Comparison of ENCODE assay signal across 8 cellular contexts in genomic region chr19:43754562-43755255, GRCh38. TPM values are rescaled to one million over a fixed set of nuclear protein-coding genes. Genes with fewer than 3 reads are reported as not detected.
DNase-seq lines count a peak whose midpoint lies in the region; ATAC-seq, FAIRE-seq and TF ChIP-seq lines count a peak whose summit lies in the region.

SMG9 (minus strand) TSS chr19:43754962; CDS start chr19:43750741, 4,221 bp downstream.

- H3K9me3 Mint-ChIP-seq in activated T-cell treated with anti-CD3 and anti-CD28 coated beads, Interleukin-2, amount 50 U/mL, for 72 hours, result peaks cover 0 to 2% of the 10 kb centered on the region in 2 donors

- no peaks in the 10 kb centered on the region for H3K9me3 ChIP-seq in Karpas-422 (ENCODE audit: low read length)
- no peaks in the 10 kb centered on the region for H3K9me3 ChIP-seq in esophagus squamous epithelium

- H3K36me3 ChIP-seq in Karpas-422 (ENCODE audit: insufficient read depth, low read length), result peaks cover 6% of the 10 kb centered on the region
- H3K36me3 ChIP-seq in esophagus squamous epithelium, result peaks cover 8 to 18% (median 16%) of the 10 kb centered on the region in 3 donors

- H3K27ac ChIP-seq in Karpas-422 (ENCODE audit: low read length) (peak within 1 kb of the TSS; percentile 88), esophagus squamous epithelium (peak within 1 kb of the TSS; percentile 96 to 99 (median 98))

- peak within 1 kb of the TSS; percentile 47; the same call in 1 of the 2 replicates for H2AFZ ChIP-seq in Karpas-422 (ENCODE audit: low read length)

- peak in 3 of 4 donors; percentile 45 to 85 (median 69) for TF ChIP-seq POLR2A in esophagus squamous epithelium (IDR thresholded peaks at IDR 0.05)

- H3K27ac Mint-ChIP-seq in activated T-cell treated with anti-CD3 and anti-CD28 coated beads, Interleukin-2, amount 50 U/mL, for 72 hours, result peak within 1 kb of the TSS; percentile 98

- ATAC-seq in GM21825 (IDR thresholded peaks at IDR 0.05; ENCODE audit: unreplicated experiment), result peak; percentile 50
- peak; percentile 80 to 84 for ATAC-seq in activated T-cell treated with anti-CD3 and anti-CD28 coated beads, Interleukin-2, amount 50 U/mL, for 72 hours (replicated peaks in 1 of 2)

- peak within 1 kb of the TSS; percentile 96 for H3K9ac ChIP-seq in Karpas-422 (ENCODE audit: low read length)

- peak within 1 kb of the TSS; percentile 93 for H3K4me3 ChIP-seq in Karpas-422 (ENCODE audit: low read length)
- peak within 1 kb of the TSS; percentile 60 to 78 (median 68) for H3K4me3 ChIP-seq in esophagus squamous epithelium

- FAIRE-seq in RCC 7860 (lab: Jason Lieb, UNC), result peak; percentile 61

- H3K4me2 ChIP-seq in Karpas-422 (ENCODE audit: low read depth, low read length, poor library complexity, severe bottlenecking), result peak within 1 kb of the TSS; percentile 96

- H3K27me3 ChIP-seq in Karpas-422 (ENCODE audit: low read length) (no peaks in the 10 kb centered on the region), esophagus squamous epithelium (no peaks in the 10 kb centered on the region)

- WGBS in esophagus squamous epithelium, 2 donors, result 0% methylated on average over 30 to 33 of the region's 70 CpGs

- no peaks in the 10 kb centered on the region for H4K20me1 ChIP-seq in Karpas-422 (ENCODE audit: insufficient read depth, low read depth, low read length)

- peak; percentile 92 for DNase-seq in DMS79 treated with DMSO at 0.1 percent for 48 hours (lab: John Stamatoyannopoulos, UW)
- DNase-seq in Karpas-422, result peak; percentile 99
- DNase-seq in RCC 7860 (ENCODE audit: low spot score), result peak; percentile 89
- peak; percentile 99 for DNase-seq in activated T-cell treated with anti-CD3 and anti-CD28 coated beads, Interleukin-2, amount 50 U/mL, for 72 hours
- DNase-seq in esophagus squamous epithelium (lab: John Stamatoyannopoulos, UW), result peak; percentile 86
- DNase-seq in myocyte (ENCODE audit: low read depth), result peak; percentile 99
- peak; percentile 95 to 98 for DNase-seq in stimulated activated CD8-positive, alpha-beta memory T cell treated with anti-CD3 and anti-CD28 coated beads, Interleukin-7, amount 100 ng/mL, for 4 hours (ENCODE audit: low read depth in 2 of 2)

- intact Hi-C loops in esophagus squamous epithelium (cut with DNase I), result no loop called here

- peaks cover 33% of the 10 kb centered on the region for H3K79me2 ChIP-seq in Karpas-422 (ENCODE audit: low read length)

- H3K4me1 Mint-ChIP-seq in activated T-cell treated with anti-CD3 and anti-CD28 coated beads, Interleukin-2, amount 50 U/mL, for 72 hours (ENCODE audit: low read depth), result peaks cover 85% of the 10 kb centered on the region

- peak within 1 kb of the TSS; percentile 96 to 98 for H3K4me3 Mint-ChIP-seq in activated T-cell treated with anti-CD3 and anti-CD28 coated beads, Interleukin-2, amount 50 U/mL, for 72 hours

- H3K4me1 ChIP-seq in Karpas-422 (ENCODE audit: low read length) (peaks cover 32% of the 10 kb centered on the region), esophagus squamous epithelium (peaks cover 35 to 94% (median 51%) of the 10 kb centered on the region in 3 donors)

- peaks cover 23 to 24% of the 10 kb centered on the region in 2 donors for H3K36me3 Mint-ChIP-seq in activated T-cell treated with anti-CD3 and anti-CD28 coated beads, Interleukin-2, amount 50 U/mL, for 72 hours (ENCODE audit: insufficient read depth in 2 of 2)

- H3K27me3 Mint-ChIP-seq in activated T-cell treated with anti-CD3 and anti-CD28 coated beads, Interleukin-2, amount 50 U/mL, for 72 hours (ENCODE audit: low read depth), result no peaks in the 10 kb centered on the region

- no peaks in the 10 kb centered on the region for H3K9me2 ChIP-seq in Karpas-422 (replicated peaks; ENCODE audit: insufficient read depth, low read length)

- no peak for TF ChIP-seq CTCF in esophagus squamous epithelium (IDR thresholded peaks at IDR 0.05)

RNA-seq across cellular contexts. Expression of gene SMG9, which starts in this region (rescaled TPM):
- total RNA-seq in Karpas-422 (2014; rRNA removed; shearing (Covaris generic); ENCODE audit: low replicate concordance), result 11.0 and 27.8 TPM in 2 replicates
- total RNA-seq in activated T-cell treated with anti-CD3 and anti-CD28 coated beads, Interleukin-2, amount 50 U/mL, for 72 hours, result 10 to 100 TPM; 85.3 to 96.4 TPM
- 10 to 100 TPM; 16.0 to 22.7 (median 21.1) TPM for total RNA-seq in esophagus squamous epithelium
- total RNA-seq in myocyte, result 16.0 and 19.3 TPM in 2 replicates
- polyA plus RNA-seq in myocyte (2012), result 53.4 TPM

Comparison
In these comparisons a context has a peak if more than half of its experiments do, and no peak if none do; other contexts are left out.
1. Peak in every context shown above with its lines: DNase-seq, ATAC-seq, H3K4me3 ChIP-seq and H3K27ac ChIP-seq.